In genomic region chr9:99239341-99240055, GRCh38 we compare ENCODE assay signal across 3 cellular contexts.
TF ChIP-seq lines count a peak whose summit lies in the region.

No MANE protein-coding gene starts in this region.

TF ChIP-seq in GM12878, 131 proteins besides CTCF, POLR2A, EP300 and RAD21:
- TF ChIP-seq RUNX3 (IDR thresholded peaks at IDR 0.05; ENCODE audit: low read length) (peak; percentile 45), GATAD2B (conservative IDR thresholded peaks at IDR 0.05; ENCODE audit: low read depth) (no peak), RELB (IDR thresholded peaks at IDR 0.05; ENCODE audit: low read depth) (peak; percentile 27; the same call in 1 of the 2 replicates), IKZF1 (conservative IDR thresholded peaks at IDR 0.05) (peak; percentile 47), PAX5 (IDR thresholded peaks at IDR 0.05; ENCODE audit: borderline replicate concordance, low read depth, low read length) (no peak), MEF2A (IDR thresholded peaks at IDR 0.05; ENCODE audit: insufficient read depth, low read depth, low read length) (no peak), FOXM1 (IDR thresholded peaks at IDR 0.05; ENCODE audit: low read depth, low read length) (no peak), EED (IDR thresholded peaks at IDR 0.05; ENCODE audit: low read depth) (peak; percentile 63; the same call in 1 of the 2 replicates), NFIC (IDR thresholded peaks at IDR 0.05; ENCODE audit: low read depth, low read length) (0 out of 2 replicates have a peak, but pooled peaks have one; percentile 37)

TF ChIP-seq in HepG2, 621 proteins besides CTCF, POLR2A, EP300 and RAD21:
- TF ChIP-seq ZNF580 (CRISPR knock-in tag; IDR thresholded peaks at IDR 0.05; ENCODE audit: borderline replicate concordance, low read depth) (no peak), CEBPB (IDR thresholded peaks at IDR 0.05; ENCODE audit: borderline replicate concordance, low read depth, low read length) (peak; percentile 24; the same call in 1 of the 2 replicates)

TF ChIP-seq in WTC11, 78 proteins besides CTCF, POLR2A, EP300 and RAD21:
- no peak for TF ChIP-seq ZNF121 (CRISPR knock-in tag; IDR thresholded peaks at IDR 0.05)
